27 cellular contexts compared by ENCODE assay signal in genomic region chr18:55876254-55876653, GRCh38.
"Had no signal": no experiment of that assay in that cellular context is flagged by ENCODE, and none has a peak within 500 bp of the region (broad histone marks: within the 10 kb centered on the region; RNA-seq: fewer than 3 reads in every experiment).

No MANE protein-coding gene starts in this region.

- H3K9me3 Mint-ChIP-seq: activated B cell treated with CpG ODN at 0.5 μM for 24 hours; activated CD8-positive, alpha-beta T cell treated with anti-CD3 and anti-CD28 coated beads for 36 hours; endodermal cell; T-helper 2 cell treated with Interferon-gamma antibody and Interleukin-4, amounts not matched to agents 5 μg/mL and 100 μg/mL, for 36 hours had no signal

- H3K27me3 Mint-ChIP-seq: activated B cell treated with CpG ODN at 0.5 μM for 24 hours; activated CD8-positive, alpha-beta T cell treated with anti-CD3 and anti-CD28 coated beads for 36 hours; activated naive CD8-positive, alpha-beta T cell; activated T-helper 17 cell treated with anti-CD3 and anti-CD28 coated beads, Interleukin-2, amount 50 U/mL, for 72 hours; T-helper 17 cell had no signal

- FAIRE-seq: colon had no signal

- H3K4me3 Mint-ChIP-seq: activated B cell treated with CpG ODN at 0.5 μM for 24 hours; activated CD8-positive, alpha-beta T cell treated with anti-CD3 and anti-CD28 coated beads for 36 hours; activated naive CD8-positive, alpha-beta T cell; activated T-cell treated with anti-CD3 and anti-CD28 coated beads, Interleukin-2, amount 50 U/mL, for 4 hours; activated T-helper 17 cell treated with anti-CD3 and anti-CD28 coated beads, Interleukin-2, amount 50 U/mL, for 72 hours; endodermal cell; T-helper 17 cell; T-helper 2 cell treated with Interferon-gamma antibody and Interleukin-4, amounts not matched to agents 5 μg/mL and 100 μg/mL, for 36 hours had no signal

- DNase-seq: activated B cell treated with CpG ODN at 0.5 μM for 24 hours; activated CD4-positive, alpha-beta T cell treated with anti-CD3 and anti-CD28 coated beads for 48 hours; activated CD4-positive, alpha-beta T cell treated with anti-CD3 and anti-CD28 coated beads, Interleukin-2, amount 50 U/mL, for 1 hour; activated CD4-positive, alpha-beta T cell treated with anti-CD3 and anti-CD28 coated beads, Interleukin-2, amount 50 U/mL, for 48 hours; activated CD8-positive, alpha-beta memory T cell treated with anti-CD3 and anti-CD28 coated beads for 24 hours; activated CD8-positive, alpha-beta T cell treated with anti-CD3 and anti-CD28 coated beads for 36 hours; activated effector memory CD4-positive, alpha-beta T cell treated with Interleukin-2 at 50 U/mL for 16 hours; activated gamma-delta T cell treated with Interleukin-2 at 50 U/mL for 16 hours; activated naive CD4-positive, alpha-beta T cell treated with anti-CD3 and anti-CD28 coated beads, Interleukin-2, amount 50 U/mL, for 16 hours; activated naive CD4-positive, alpha-beta T cell treated with Interleukin-2 at 50 U/mL for 16 hours; activated T-cell treated with anti-CD3 and anti-CD28 coated beads, Interleukin-2, amount 50 U/mL, for 4 hours; adrenal gland; aorta; body of pancreas; effector memory CD4-positive, alpha-beta T cell; endodermal cell; foreskin melanocyte; T-helper 1 cell; T-helper 17 cell; T1000; WERI-Rb-1 had no signal

- H3K4me1 Mint-ChIP-seq: activated T-helper 17 cell treated with anti-CD3 and anti-CD28 coated beads, Interleukin-2, amount 50 U/mL, for 72 hours; T-helper 17 cell had no signal

- H3K9me3 ChIP-seq: adrenal gland, body of pancreas, esophagus muscularis mucosa, gastroesophageal sphincter had no signal

- H3K27me3 ChIP-seq: adrenal gland, body of pancreas, esophagus muscularis mucosa, gastroesophageal sphincter had no signal

- H3K4me1 ChIP-seq: adrenal gland, body of pancreas, gastroesophageal sphincter had no signal

- H3K27ac ChIP-seq: adrenal gland, body of pancreas, esophagus muscularis mucosa, gastroesophageal sphincter, WERI-Rb-1 had no signal

- H3K4me3 ChIP-seq: adrenal gland, body of pancreas, esophagus muscularis mucosa, gastroesophageal sphincter had no signal

- H3K36me3 ChIP-seq: adrenal gland, esophagus muscularis mucosa, gastroesophageal sphincter, WERI-Rb-1 had no signal

- H3K36me3 Mint-ChIP-seq: activated naive CD8-positive, alpha-beta T cell had no signal

- H3K27ac Mint-ChIP-seq: activated B cell treated with CpG ODN at 0.5 μM for 24 hours; activated CD8-positive, alpha-beta T cell treated with anti-CD3 and anti-CD28 coated beads for 36 hours; activated naive CD8-positive, alpha-beta T cell; activated T-helper 17 cell treated with anti-CD3 and anti-CD28 coated beads, Interleukin-2, amount 50 U/mL, for 72 hours; endodermal cell; T-helper 17 cell; T-helper 2 cell treated with Interferon-gamma antibody and Interleukin-4, amounts not matched to agents 5 μg/mL and 100 μg/mL, for 36 hours had no signal
